9 cellular contexts compared by ENCODE assay signal in genomic region chr1:158113759-158114127, GRCh38.
DNase-seq lines count a peak whose midpoint lies in the region; ATAC-seq, FAIRE-seq and TF ChIP-seq lines count a peak whose summit lies in the region.
"Had no signal": no experiment of that assay in that cellular context is flagged by ENCODE, and none has a peak within 500 bp of the region (broad histone marks: within the 10 kb centered on the region; RNA-seq: fewer than 3 reads in every experiment).

No MANE protein-coding gene starts in this region.

- H3K14ac ChIP-seq in trophoblast cell (ENCODE audit: low read length): no peak overlapping the region

- H3K4me1 Mint-ChIP-seq in CD8-positive, alpha-beta T cell (ENCODE audit: low read depth): peaks cover 22% of the 10 kb centered on the region

- H2BK12ac ChIP-seq in trophoblast cell (ENCODE audit: low read length): no peak overlapping the region

- no peak overlapping the region for H4K91ac ChIP-seq in trophoblast cell (ENCODE audit: low read depth, low read length)

- no peak overlapping the region for H3K18ac ChIP-seq in trophoblast cell (ENCODE audit: low read length)

- no peak overlapping the region for H3K9ac ChIP-seq in trophoblast cell (ENCODE audit: low read length)
- no peak overlapping the region for H3K9ac ChIP-seq in kidney (ENCODE audit: low read length in 2 of 2)

- TF ChIP-seq CTCF in CD8-positive, alpha-beta T cell (IDR thresholded peaks at IDR 0.05): no peak
- TF ChIP-seq CTCF in kidney (IDR thresholded peaks at IDR 0.05; ENCODE audit: borderline replicate concordance, extremely low read depth, insufficient read depth): no peak

- H3K4me3 ChIP-seq in CD8-positive, alpha-beta T cell (ENCODE audit: low read depth, low read length): peak overlapping the region; percentile 75
- H3K4me3 ChIP-seq in SJCRH30 (peak overlapping the region; percentile 60), esophagus (ENCODE audit: low read depth in 1 of 2, low read length in 2 of 2) (peak overlapping the region; percentile 47 to 55), trophoblast cell (ENCODE audit: low read depth, low read length) (no peak overlapping the region), kidney (ENCODE audit: low read length in 2 of 2) (peak overlapping the region in 1 of 2 donors; percentile 50)

- H3K36me3 Mint-ChIP-seq in CD8-positive, alpha-beta T cell: no peaks in the 10 kb centered on the region

- no peaks in the 10 kb centered on the region for H3K79me2 ChIP-seq in trophoblast cell (ENCODE audit: control insufficient read depth, insufficient read depth, low read length, poor library complexity)

- intact Hi-C loops in CD8-positive, alpha-beta T cell (cut with DNase I, micrococcal nuclease): loop anchor here in 1 of 2 experiments (2.0 kb wide), 1 partner anchor 19 kb away; no protein-coding TSS in a partner anchor
- intact Hi-C loops in kidney (cut with DNase I): no loop called here

- H2AFZ ChIP-seq in trophoblast cell (ENCODE audit: insufficient read depth, low read length, poor library complexity): peak overlapping the region; percentile 35

- H3K4me3 Mint-ChIP-seq in CD8-positive, alpha-beta T cell: peak overlapping the region; percentile 77

- ATAC-seq in CD8-positive, alpha-beta T cell: no peak
- no peak for ATAC-seq in GM19395 (IDR thresholded peaks at IDR 0.05; ENCODE audit: unreplicated experiment)

- no peak overlapping the region for H3K4ac ChIP-seq in trophoblast cell (ENCODE audit: low read depth, low read length)

- WGBS in esophagus, 2 donors: 33% methylated on average over 8 of the region's 8 CpGs
- no CpG with 5 or more reads among the region's 8 CpGs for WGBS in trophoblast cell (ENCODE audit: extremely low coverage, insufficient coverage, insufficient read length)

- no peak overlapping the region for H2BK120ac ChIP-seq in trophoblast cell (ENCODE audit: insufficient read depth, low read length, poor library complexity)

- H3K9me3 ChIP-seq in CD8-positive, alpha-beta T cell (ENCODE audit: low read length): no peaks in the 10 kb centered on the region
- H3K9me3 ChIP-seq in SJCRH30 (replicated peaks) (no peaks in the 10 kb centered on the region), esophagus (ENCODE audit: control insufficient read depth in 2 of 2, insufficient read depth in 1 of 2, low read depth in 1 of 2, low read length in 1 of 2) (peaks cover 0 to 3% of the 10 kb centered on the region in 2 donors), trophoblast cell (ENCODE audit: insufficient read depth, low read depth, low read length) (peaks cover 3% of the 10 kb centered on the region), kidney (ENCODE audit: control insufficient read depth in 1 of 2, low read length in 2 of 2) (no peaks in the 10 kb centered on the region)
- H3K9me3 ChIP-seq: neutrophil had no signal

- H3K27me3 Mint-ChIP-seq in CD8-positive, alpha-beta T cell (ENCODE audit: low read depth): peaks cover 55% of the 10 kb centered on the region

- no peak for DNase-seq in CD8-positive, alpha-beta T cell
- DNase-seq in SJCRH30: no peak
- no peak for DNase-seq in trophoblast cell
- DNase-seq in NCI-H146 (lab: John Stamatoyannopoulos, UW): no peak
- DNase-seq in kidney: no peak
- DNase-seq in KBM-7: no peak

- H3K4me1 ChIP-seq in CD8-positive, alpha-beta T cell (ENCODE audit: insufficient read depth, low read length): peaks cover 9% of the 10 kb centered on the region
- H3K4me1 ChIP-seq in SJCRH30 (no peaks in the 10 kb centered on the region), esophagus (ENCODE audit: control insufficient read depth in 2 of 2, insufficient read depth in 2 of 2, low read length in 1 of 2) (no peaks in the 10 kb centered on the region), trophoblast cell (ENCODE audit: control insufficient read depth in 1 of 2, insufficient read depth in 2 of 2, low read length in 2 of 2) (peaks cover 0 to 6% of the 10 kb centered on the region in 2 experiments), kidney (ENCODE audit: control insufficient read depth in 1 of 2, insufficient read depth in 1 of 2, low read depth in 1 of 2, low read length in 2 of 2) (no peaks in the 10 kb centered on the region)

- H4K8ac ChIP-seq in trophoblast cell (ENCODE audit: low read depth, low read length): no peak overlapping the region

- no peak overlapping the region for H3K27ac ChIP-seq in CD8-positive, alpha-beta T cell (ENCODE audit: low read depth, low read length)
- H3K27ac ChIP-seq in SJCRH30 (no peak overlapping the region), esophagus (ENCODE audit: low read depth in 2 of 2, low read length in 1 of 2) (no peak overlapping the region), trophoblast cell (ENCODE audit: low read depth, low read length) (no peak overlapping the region), kidney (ENCODE audit: low read depth in 2 of 2, low read length in 2 of 2) (no peak overlapping the region)
- H3K27ac ChIP-seq: neutrophil had no signal

- no peaks in the 10 kb centered on the region for H3K79me1 ChIP-seq in trophoblast cell (ENCODE audit: low read length)

- H3K27ac Mint-ChIP-seq in CD8-positive, alpha-beta T cell: no peak overlapping the region

- H4K12ac ChIP-seq in trophoblast cell (ENCODE audit: low read depth, low read length): no peak overlapping the region

- POLR2A ChIA-PET in CD8-positive, alpha-beta T cell (lab: Charles Lee): interaction anchor here (1.0 kb wide), 1 partner anchor 11 kb away, joined by 3 read pairs; no protein-coding TSS in a partner anchor

- CTCF ChIA-PET in CD8-positive, alpha-beta T cell (lab: Charles Lee): interaction anchor here (0.6 to 3.0 kb wide), 7 partner anchors 8 to 958 kb away, joined by 3 to 19 read pairs (median 3); no protein-coding TSS in a partner anchor

- no peak overlapping the region for H2AK5ac ChIP-seq in trophoblast cell (ENCODE audit: low read length)

- no peak overlapping the region for H2BK5ac ChIP-seq in trophoblast cell (ENCODE audit: low read depth, low read length, poor library complexity)

- peaks cover 16% of the 10 kb centered on the region for H3K27me3 ChIP-seq in CD8-positive, alpha-beta T cell (ENCODE audit: insufficient read depth, low read length)
- H3K27me3 ChIP-seq in SJCRH30 (peaks cover 9% of the 10 kb centered on the region; the same call in 1 of the 2 replicates), esophagus (ENCODE audit: control insufficient read depth in 1 of 2, insufficient read depth in 2 of 2, low read length in 2 of 2) (no peaks in the 10 kb centered on the region), trophoblast cell (ENCODE audit: insufficient read depth, low read length) (peaks cover 7% of the 10 kb centered on the region)

- H3K4me2 ChIP-seq in trophoblast cell (ENCODE audit: low read length): peak overlapping the region; percentile 80

- H3K23ac ChIP-seq in trophoblast cell (ENCODE audit: low read length): no peak overlapping the region

- H3K9me3 Mint-ChIP-seq in CD8-positive, alpha-beta T cell: no peaks in the 10 kb centered on the region

- in situ Hi-C loops in KBM-7 (cut with MboI; ENCODE audit: low pct_unique_long_range_greater_than_20kb, low sequenced_read_pairs): loop anchor here (25.0 kb wide), 1 partner anchor 526 kb away; the partner anchor contains the start of gene FCRL4

- H3K36me3 ChIP-seq in CD8-positive, alpha-beta T cell (ENCODE audit: insufficient read depth, low read length): no peaks in the 10 kb centered on the region
- H3K36me3 ChIP-seq in SJCRH30 (no peaks in the 10 kb centered on the region), esophagus (ENCODE audit: control insufficient read depth in 2 of 2, insufficient read depth in 2 of 2, low read length in 1 of 2) (no peaks in the 10 kb centered on the region), trophoblast cell (ENCODE audit: control insufficient read depth in 1 of 2, insufficient read depth in 2 of 2, low read length in 2 of 2) (no peaks in the 10 kb centered on the region), kidney (ENCODE audit: control insufficient read depth in 1 of 2, insufficient read depth in 2 of 2, low read length in 2 of 2) (no peaks in the 10 kb centered on the region)
- H3K36me3 ChIP-seq: neutrophil had no signal

- FAIRE-seq in kidney (lab: Jason Lieb, UNC): no peak
